Comparison of ENCODE assay signal across 1 cellular context in the genomic region with DNA sequence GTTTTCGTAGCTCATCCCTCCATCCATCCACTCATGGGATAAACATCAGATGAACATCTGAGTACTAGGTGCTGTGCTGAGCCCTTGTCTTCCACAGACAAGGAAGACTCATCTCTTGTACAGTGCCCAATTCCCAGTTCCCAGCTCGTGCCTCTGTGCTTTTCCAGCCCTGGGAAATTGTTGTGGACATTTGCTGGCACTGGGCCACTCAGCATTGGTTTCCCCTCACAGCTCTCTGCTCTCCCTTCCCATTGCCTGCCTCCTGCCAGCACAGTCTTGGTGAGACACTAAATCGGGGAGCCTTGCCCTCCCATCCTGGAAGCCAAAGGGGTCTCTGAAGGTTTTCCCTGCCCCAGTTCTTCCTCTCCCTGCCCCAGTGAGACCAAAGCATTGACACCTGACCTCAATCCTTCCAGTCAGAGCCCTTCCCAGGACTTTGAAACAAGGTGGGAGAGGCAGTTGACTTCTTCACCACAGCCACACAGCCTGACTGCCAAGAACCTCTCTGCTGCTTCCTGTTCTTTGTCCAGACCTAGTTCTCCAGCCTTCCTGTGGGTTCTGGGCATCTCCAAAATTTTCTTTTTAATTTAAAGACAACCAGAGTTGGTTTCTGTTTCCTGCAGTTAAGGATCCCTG.
A peak's percentile ranks its signal among the peaks of the same experiment; 100 is the strongest.
TF ChIP-seq lines count a peak whose summit lies in the region.

No MANE protein-coding gene starts in this region.

TF ChIP-seq in K562, 482 proteins besides CTCF, POLR2A, EP300 and RAD21:
- TF ChIP-seq NFIC (IDR thresholded peaks at IDR 0.05), result 0 out of 2 replicates have a peak, but pooled peaks have one; percentile 42
- no peak for TF ChIP-seq ZNF217 (CRISPR knock-in tag; IDR thresholded peaks at IDR 0.05)
- TF ChIP-seq ZNF41 (CRISPR knock-in tag; conservative IDR thresholded peaks at IDR 0.05), result no peak
